Comparison of ENCODE assay signal across 7 cellular contexts in the genomic region with DNA sequence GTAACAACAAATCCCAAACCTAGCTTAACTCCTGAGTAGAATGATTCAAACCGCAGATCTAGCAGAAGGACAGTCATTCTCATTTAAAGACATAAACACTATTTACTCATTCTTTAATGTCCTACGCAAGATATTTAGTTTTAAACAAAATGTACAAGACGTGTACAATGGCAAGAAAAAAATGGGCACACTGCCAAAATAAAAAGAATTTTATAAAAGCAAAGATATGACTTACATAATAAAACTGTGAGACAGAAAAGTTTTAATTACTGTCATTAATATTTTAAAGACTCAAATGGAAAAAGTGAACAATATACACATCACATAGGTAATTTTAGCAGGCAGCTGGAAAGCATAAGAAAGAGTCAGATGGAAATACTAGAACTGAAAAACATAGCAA.
"Had no signal": no experiment of that assay in that cellular context is flagged by ENCODE, and none has a peak within 500 bp of the region (broad histone marks: within the 10 kb centered on the region; RNA-seq: fewer than 3 reads in every experiment).

No MANE protein-coding gene starts in this region.

- ATAC-seq: GM12878 had no signal

- DNase-seq: GDM1, GF-D8 had no signal

- FAIRE-seq: G401.6, GM12878, GM12891, GM12892, GM18507 had no signal

- H3K4me3 ChIP-seq: GM12878 had no signal
